8 cellular contexts compared by ENCODE assay signal in genomic region chr3:129560931-129561594, GRCh38. TPM values are rescaled to one million over a fixed set of nuclear protein-coding genes. Genes with fewer than 3 reads are reported as not detected.
A peak's percentile ranks its signal among the peaks of the same experiment; 100 is the strongest.
DNase-seq lines count a peak whose midpoint lies in the region; ATAC-seq and TF ChIP-seq lines count a peak whose summit lies in the region.

No MANE protein-coding gene starts in this region.

- ATAC-seq in GM18517 (IDR thresholded peaks at IDR 0.05; ENCODE audit: unreplicated experiment), result no peak

- WGBS in testis, 2 donors, result 28 to 31% methylated on average over 10 to 17 of the region's 17 CpGs

- H3K9me3 ChIP-seq in MG63, result no peaks in the 10 kb centered on the region
- H3K9me3 ChIP-seq in testis, result no peaks in the 10 kb centered on the region

- H3K4me3 ChIP-seq in MG63 (no peak overlapping the region), testis (no peak overlapping the region)

- no peak for TF ChIP-seq POLR2A in testis (IDR thresholded peaks at IDR 0.05)

- peak overlapping the region; percentile 79 to 87 for H3K27ac ChIP-seq in testis

- intact Hi-C loops in testis (cut with DNase I; ENCODE audit: low total_unique reads), result no loop called here

- H3K27me3 ChIP-seq in MG63, result no peaks in the 10 kb centered on the region
- H3K27me3 ChIP-seq in testis, result no peaks in the 10 kb centered on the region

- H3K4me1 ChIP-seq in testis, result peaks cover 59% of the 10 kb centered on the region

- no peak for TF ChIP-seq CTCF in testis (IDR thresholded peaks at IDR 0.05)

- in situ Hi-C loops in G401 (cut with HindIII; ENCODE audit: low sequenced_read_pairs), result no loop called here

- H3K36me3 ChIP-seq in MG63 (peaks cover 47% of the 10 kb centered on the region), testis (ENCODE audit: low read depth, missing control alignments) (no peaks in the 10 kb centered on the region)

- DNase-seq in MG63 (peak; percentile 89), dermis blood vessel endothelial cell (peak; percentile 78), medulla oblongata (ENCODE audit: extremely low spot score) (peak; percentile 66), testis (peak; percentile 74), G401 (ENCODE audit: low spot score) (no peak), NK-92 (lab: John Stamatoyannopoulos, UW; ENCODE audit: unreplicated experiment) (no peak)
- DNase-seq in stimulated activated CD4-positive, alpha-beta T cell treated with anti-CD3 and anti-CD28 coated beads, Interleukin-4, amount 100 ng/mL, for 24 hours, result no peak

RNA-seq across cellular contexts. Expression of gene H1-8, which starts 18.1 kb away (rescaled TPM):
- total RNA-seq in MG63 (2014; rRNA removed; shearing (Covaris generic); ENCODE audit: low replicate concordance), result not detected in 2 replicates
- total RNA-seq in dermis blood vessel endothelial cell (not detected in 2 replicates), testis (1 to 10 TPM; 4.2 to 4.8 TPM)
- polyA plus RNA-seq in testis (ENCODE audit: insufficient read depth, low read depth, low replicate concordance), result 8.6 TPM
- total RNA-seq in G401 (2014; rRNA removed; shearing (Covaris generic)), result not detected in 2 replicates

RNA-seq across cellular contexts. Expression of gene RHO, which starts 32.6 kb away (rescaled TPM):
- not detected in 2 replicates for total RNA-seq in MG63 (2014; rRNA removed; shearing (Covaris generic); ENCODE audit: low replicate concordance)
- not detected in 2 replicates for total RNA-seq in dermis blood vessel endothelial cell
- under 1 TPM in 1 of 2 donors, not detected in 1; 0.25 TPM for total RNA-seq in testis
- polyA plus RNA-seq in testis (ENCODE audit: insufficient read depth, low read depth, low replicate concordance), result not detected
- not detected in 2 replicates for total RNA-seq in G401 (2014; rRNA removed; shearing (Covaris generic))

RNA-seq across cellular contexts. Expression of gene PLXND1, which starts 45.4 kb away (rescaled TPM):
- total RNA-seq in MG63 (2014; rRNA removed; shearing (Covaris generic); ENCODE audit: low replicate concordance), result 5.8 and 21.9 TPM in 2 replicates
- 415 and 872 TPM in 2 replicates for total RNA-seq in dermis blood vessel endothelial cell
- total RNA-seq in testis, result 10 to 100 TPM; 50.2 to 87.8 TPM
- 69.2 TPM for polyA plus RNA-seq in testis (ENCODE audit: insufficient read depth, low read depth, low replicate concordance)
- 21.2 and 54.7 TPM in 2 replicates for total RNA-seq in G401 (2014; rRNA removed; shearing (Covaris generic))

Comparison
In these comparisons a context has a peak if more than half of its experiments do, and no peak if none do; other contexts are left out.
1. DNase-seq: peak in MG63 (single experiment), dermis blood vessel endothelial cell (single experiment), medulla oblongata (single experiment) and testis (single experiment); none in G401 (single experiment), NK-92 (single experiment) and stimulated activated CD4-positive, alpha-beta T cell treated with anti-CD3 and anti-CD28 coated beads, Interleukin-4, amount 100 ng/mL, for 24 hours (single experiment).